In genomic region chr1:180593382-180593781, GRCh38 we compare ENCODE assay signal across 23 cellular contexts. TPM values are rescaled to one million over a fixed set of nuclear protein-coding genes. Genes with fewer than 3 reads are reported as not detected.
DNase-seq lines count a peak whose midpoint lies in the region; ATAC-seq, FAIRE-seq and TF ChIP-seq lines count a peak whose summit lies in the region.
"Had no signal": no experiment of that assay in that cellular context is flagged by ENCODE, and none has a peak within 500 bp of the region (broad histone marks: within the 10 kb centered on the region; RNA-seq: fewer than 3 reads in every experiment).

No MANE protein-coding gene starts in this region.

- WGBS in A549 (ENCODE audit: missing lambda C conversion rate), result 84% methylated on average over 3 of the region's 3 CpGs
- 45% methylated on average over 3 of the region's 3 CpGs for WGBS in K562 (ENCODE audit: insufficient coverage, low coverage, missing lambda C conversion rate)
- 54 to 57% methylated on average over 3 of the region's 3 CpGs for WGBS in heart right ventricle, 2 donors

- in situ Hi-C loops in K562 (cut with MboI), result no loop called here

- no peak overlapping the region for H3K9ac ChIP-seq in K562 (ENCODE audit: insufficient read depth in 1 of 2, low read depth in 2 of 2, low read length in 2 of 2)
- H3K9ac ChIP-seq in neural cell (ENCODE audit: low read length), result no peak overlapping the region

- H3K4me3 Mint-ChIP-seq in T-cell, result no peak overlapping the region
- H3K4me3 Mint-ChIP-seq: CD8-positive, alpha-beta memory T cell had no signal

- no peak for ATAC-seq in A549
- ATAC-seq in K562, result peak; percentile 50
- peak in 7 of 8 donors; percentile 29 to 99 (median 88) for ATAC-seq in heart right ventricle
- ATAC-seq in T-cell (replicated peaks in 1 of 4), result no peak

- H3K79me2 ChIP-seq in K562 (ENCODE audit: control insufficient read depth, insufficient read depth, low read length), result no peaks in the 10 kb centered on the region
- H3K79me2 ChIP-seq in neural cell (replicated peaks; ENCODE audit: insufficient read depth, low read length), result no peaks in the 10 kb centered on the region

- H3K9me3 ChIP-seq in A549 (peaks cover 3% of the 10 kb centered on the region; the same call in 2 of the 3 replicates), K562 (replicated peaks; ENCODE audit: control insufficient read depth, insufficient read depth, low read depth, low read length) (peaks cover under 1% of the 10 kb centered on the region; the same call in 1 of the 2 replicates), heart right ventricle (peaks cover 0 to 6% (median 0%) of the 10 kb centered on the region in 11 donors), neural cell (ENCODE audit: low read length) (no peaks in the 10 kb centered on the region)

- no peaks in the 10 kb centered on the region for H3K9me1 ChIP-seq in K562 (ENCODE audit: control insufficient read depth, insufficient read depth, low read length)

- H3K9me2 ChIP-seq in neural cell (ENCODE audit: insufficient read depth, low read length), result no peaks in the 10 kb centered on the region

- H3K27ac ChIP-seq in A549 (peak overlapping the region; percentile 6 to 40; a peak in 3 of 6 replicates), K562 (ENCODE audit: extremely low read depth, low read depth, low read length) (no peak overlapping the region), heart right ventricle (peak overlapping the region in 8 of 10 donors; percentile 3 to 57 (median 36)), neural cell (ENCODE audit: low read length) (no peak overlapping the region)
- H3K27ac ChIP-seq: C4-2B had no signal

- H3K36me3 Mint-ChIP-seq in T-cell, result no peaks in the 10 kb centered on the region
- H3K36me3 Mint-ChIP-seq: CD8-positive, alpha-beta memory T cell had no signal

- peaks cover 0 to 8% of the 10 kb centered on the region in 2 donors for H3K27me3 Mint-ChIP-seq in T-cell

- H3K4me3 ChIP-seq in A549, result no peak overlapping the region
- no peak overlapping the region for H3K4me3 ChIP-seq in K562
- H3K4me3 ChIP-seq in heart right ventricle, result no peak overlapping the region
- H3K4me3 ChIP-seq in neural cell (ENCODE audit: low read length), result no peak overlapping the region
- H3K4me3 ChIP-seq: MG63 had no signal

- POLR2A ChIA-PET in A549 (lab: Yijun Ruan, JAX) (no interaction called here), K562 (lab: Yijun Ruan, JAX) (interaction anchor here (3.4 kb wide), 1 partner anchor 17 kb away, joined by 18 read pairs; no protein-coding TSS in a partner anchor), T-cell (lab: Charles Lee) (no interaction called here)

- H3F3A ChIP-seq in neural cell (ENCODE audit: insufficient read depth, low read length, poor library complexity, severe bottlenecking), result no peaks in the 10 kb centered on the region

- H2AFZ ChIP-seq in K562 (ENCODE audit: low read depth, low read length), result peak overlapping the region; percentile 80
- peak overlapping the region; percentile 16 for H2AFZ ChIP-seq in neural cell (ENCODE audit: low read depth, low read length)

- TF ChIP-seq EP300 in A549 (IDR thresholded peaks at IDR 0.05), result no peak
- TF ChIP-seq EP300 in K562 (IDR thresholded peaks at IDR 0.05; ENCODE audit: low read length), result no peak
- no peak for TF ChIP-seq EP300 in neural cell (conservative IDR thresholded peaks at IDR 0.05; ENCODE audit: poor library complexity, severe bottlenecking)

- no peak for TF ChIP-seq CTCF in A549 (IDR thresholded peaks at IDR 0.05)
- no peak for TF ChIP-seq CTCF in K562 (IDR thresholded peaks at IDR 0.05 in 2 of 3, conservative IDR thresholded peaks at IDR 0.05 in 1 of 3; ENCODE audit: insufficient read depth in 2 of 3, low read depth in 1 of 3, low read length in 3 of 3)
- no peak for TF ChIP-seq CTCF in heart right ventricle (IDR thresholded peaks at IDR 0.05)
- no peak for TF ChIP-seq CTCF in neural cell (IDR thresholded peaks at IDR 0.05; ENCODE audit: poor library complexity, severe bottlenecking)

- H3K4me1 Mint-ChIP-seq in T-cell, result no peaks in the 10 kb centered on the region
- H3K4me1 Mint-ChIP-seq: CD8-positive, alpha-beta memory T cell had no signal

- FAIRE-seq in A549 (lab: Jason Lieb, UNC) (no peak), K562 (lab: Jason Lieb, UNC) (no peak)
- FAIRE-seq: G401.6, GM18507, H54, RCC 7860 had no signal

- intact Hi-C loops in K562 (cut with micrococcal nuclease), result no loop called here
- intact Hi-C loops in heart right ventricle (cut with DNase I), result no loop called here

- peaks cover 0 to under 1% (median 0%) of the 10 kb centered on the region in 3 donors for H3K9me3 Mint-ChIP-seq in T-cell

- no peaks in the 10 kb centered on the region for H3K36me3 ChIP-seq in K562 (ENCODE audit: control insufficient read depth, insufficient read depth, low read length)
- no peaks in the 10 kb centered on the region for H3K36me3 ChIP-seq in heart right ventricle
- no peaks in the 10 kb centered on the region for H3K36me3 ChIP-seq in neural cell (ENCODE audit: insufficient read depth, low read length)
- H3K36me3 ChIP-seq: MG63 had no signal

- H3K4me2 ChIP-seq in A549 (no peak overlapping the region), K562 (ENCODE audit: insufficient read depth, low read length) (no peak overlapping the region), neural cell (ENCODE audit: low read length) (no peak overlapping the region)

- TF ChIP-seq RAD21 in A549 (conservative IDR thresholded peaks at IDR 0.05 in 1 of 2, IDR thresholded peaks at IDR 0.05 in 1 of 2), result no peak
- TF ChIP-seq RAD21 in K562 (CRISPR knock-in tag; conservative IDR thresholded peaks at IDR 0.05 in 1 of 2, IDR thresholded peaks at IDR 0.05 in 1 of 2), result no peak
- TF ChIP-seq RAD21 in neural cell (conservative IDR thresholded peaks at IDR 0.05), result no peak

- H3K27ac Mint-ChIP-seq in T-cell, result no peak overlapping the region

- no peak for DNase-seq in A549 (ENCODE audit: low read depth in 1 of 2, low spot score in 1 of 2)
- no peak for DNase-seq in K562 (ENCODE audit: extremely low read depth in 1 of 4, low spot score in 3 of 4)
- no peak for DNase-seq in heart right ventricle
- no peak for DNase-seq in NCI-H2171 (lab: John Stamatoyannopoulos, UW)
- DNase-seq in OCI-M1 (lab: John Stamatoyannopoulos, UW), result no peak
- DNase-seq in midbrain (lab: John Stamatoyannopoulos, UW), result no peak
- DNase-seq in T-cell, result no peak
- DNase-seq: Calu3; CD8-positive, alpha-beta memory T cell; MG63; NCI-H1417; NCI-H187 treated with DMSO at 0.1 percent for 48 hours; NCI-H2107; NCI-H524 treated with DMSO at 0.1 percent for 48 hours; NCI-H82 had no signal

- BruUV-seq in K562 (replicated peaks; lab: Mats Ljungman, UMichigan), result no TSS peak

- H4K20me1 ChIP-seq in K562 (replicated peaks; ENCODE audit: control insufficient read depth, insufficient read depth, low read length), result no peaks in the 10 kb centered on the region
- no peaks in the 10 kb centered on the region for H4K20me1 ChIP-seq in neural cell (ENCODE audit: insufficient read depth)

- CTCF ChIA-PET in A549 (lab: Yijun Ruan, JAX), result interaction anchor here (1.0 kb wide), 1 partner anchor 290 kb away, joined by 3 read pairs; no protein-coding TSS in a partner anchor
- CTCF ChIA-PET in K562 (lab: Yijun Ruan, JAX; ENCODE audit: low intra/inter-chr PET ratio), result no interaction called here
- CTCF ChIA-PET in T-cell (lab: Charles Lee), result no interaction called here

- TF ChIP-seq POLR2A in A549 (IDR thresholded peaks at IDR 0.05; ENCODE audit: low read length) (no peak), K562 (conservative IDR thresholded peaks at IDR 0.05) (no peak)

- H3K4me1 ChIP-seq in A549 (peaks cover 32% of the 10 kb centered on the region), K562 (replicated peaks in 1 of 2; ENCODE audit: control insufficient read depth in 2 of 2, insufficient read depth in 2 of 2, low read length in 2 of 2) (peaks cover 4 to 16% of the 10 kb centered on the region in 2 experiments; a peak in 4 of 5 replicates), heart right ventricle (peaks cover 0 to 13% (median 0%) of the 10 kb centered on the region in 9 donors)

- no peaks in the 10 kb centered on the region for H3K27me3 ChIP-seq in K562 (ENCODE audit: control insufficient read depth in 2 of 2, insufficient read depth in 2 of 2, low read length in 2 of 2)
- no peaks in the 10 kb centered on the region for H3K27me3 ChIP-seq in heart right ventricle
- no peaks in the 10 kb centered on the region for H3K27me3 ChIP-seq in neural cell (ENCODE audit: insufficient read depth, low read depth, low read length)

RNA-seq across cellular contexts. Expression of gene OVAAL, which starts 34.6 kb away (rescaled TPM):
- polyA plus RNA-seq in A549 (2011; rRNA removed) (not detected in 2 replicates), A549 (2017; fragmentation: RNase III; extraction: RNeasy Plus Mini Kit Qiagen cat#74134 plus additional on column Dnase treatment) (0.08 to 0.12 TPM (median 0.09 TPM) in 3 replicates), K562 (2011; rRNA removed) (0.04 and 0.08 TPM in 2 replicates), K562 (2014; fragmentation: Illumina TruSeq; extraction: Trizol) (0.14 and 0.18 TPM in 2 replicates), K562 (2014; fragmentation: Nextera tagmentation; extraction: Ambion mirVana) (under 1 TPM in 1 of 2 experiments, not detected in 1; 0.04 TPM), K562 (2014; rRNA removed) (0.18 TPM in 1 of 2 replicates, not detected in the other), heart right ventricle (1 to 10 TPM; 2.3 to 7.3 TPM), neural cell (not detected in 2 replicates)
- 0.03 TPM in 1 of 2 replicates, not detected in the other for polyA plus RNA-seq in A549 (2012; cell fraction: cytosol; rRNA removed)
- 0.04 TPM in 1 of 2 replicates, not detected in the other for polyA plus RNA-seq in A549 (2012; cell fraction: nucleus; rRNA removed)
- polyA minus RNA-seq in A549 (2011; rRNA and poly(A)+ RNA removed), result not detected in 2 replicates
- total RNA-seq in K562 (2011; cell fraction: chromatin; rRNA removed; ENCODE audit: low replicate concordance), result not detected in 2 replicates
- not detected in 2 replicates for total RNA-seq in K562 (2011; cell fraction: nucleolus; rRNA removed)
- total RNA-seq in K562 (2011; cell fraction: nucleoplasm; rRNA removed), result not detected in 2 replicates
- total RNA-seq in K562 (2014; rRNA removed) (0.18 TPM in 1 of 2 replicates, not detected in the other), K562 (2014; rRNA removed; fragmentation: Illumina TruSeq; extraction: Trizol) (0.07 and 0.16 TPM in 2 replicates), K562 (2015; rRNA removed; fragmentation: Illumina TruSeq; extraction: Trizol) (not detected in 2 replicates), K562 (2021) (not detected in 2 replicates), heart right ventricle (1 to 10 TPM in 9 of 10 donors, under 1 TPM in 1; 0.27 to 5.8 (median 2.7) TPM), T-cell (not detected)
- 0.09 TPM in 1 of 2 replicates, not detected in the other for polyA plus RNA-seq in K562 (2011; cell fraction: cytosol; rRNA removed)
- polyA plus RNA-seq in K562 (2011; cell fraction: nucleus; rRNA removed), result not detected in 2 replicates
- polyA plus RNA-seq in K562 (2012), result 0.06 TPM in 1 of 2 replicates, not detected in the other
- not detected in 2 replicates for polyA minus RNA-seq in K562 (2011; rRNA and poly(A)+ RNA removed)
- polyA minus RNA-seq in K562 (2011; cell fraction: cytosol; rRNA and poly(A)+ RNA removed), result not detected in 2 replicates
- not detected in 2 replicates for polyA minus RNA-seq in K562 (2011; cell fraction: nucleus; rRNA and poly(A)+ RNA removed)
- polyA minus RNA-seq in neural cell, result not detected in 2 replicates
- total RNA-seq: A172; Calu3; CD8-positive, alpha-beta memory T cell; Daoy had no signal
- polyA plus RNA-seq: CD8-positive, alpha-beta memory T cell had no signal

RNA-seq across cellular contexts. Expression of gene XPR1, which starts 38.4 kb away (rescaled TPM):
- polyA plus RNA-seq in A549 (2011; rRNA removed) (86.1 and 105 TPM in 2 replicates), A549 (2017; fragmentation: RNase III; extraction: RNeasy Plus Mini Kit Qiagen cat#74134 plus additional on column Dnase treatment) (33.7 to 38.9 TPM (median 37.5 TPM) in 3 replicates), K562 (2011; rRNA removed) (49.8 and 66.2 TPM in 2 replicates), K562 (2014; fragmentation: Illumina TruSeq; extraction: Trizol) (38.1 and 41.2 TPM in 2 replicates), K562 (2014; fragmentation: Nextera tagmentation; extraction: Ambion mirVana) (1 to 10 TPM; 3.0 to 4.7 TPM), K562 (2014; rRNA removed) (25.8 and 27.8 TPM in 2 replicates), heart right ventricle (10 to 100 TPM; 18.3 to 20.8 TPM), neural cell (174 and 185 TPM in 2 replicates)
- 10.8 and 12.4 TPM in 2 replicates for polyA plus RNA-seq in A549 (2012; cell fraction: cytosol; rRNA removed)
- polyA plus RNA-seq in A549 (2012; cell fraction: nucleus; rRNA removed), result 5.8 and 10.4 TPM in 2 replicates
- 58.6 and 66.1 TPM in 2 replicates for polyA minus RNA-seq in A549 (2011; rRNA and poly(A)+ RNA removed)
- total RNA-seq in K562 (2011; cell fraction: chromatin; rRNA removed; ENCODE audit: low replicate concordance), result 97.5 and 111 TPM in 2 replicates
- total RNA-seq in K562 (2011; cell fraction: nucleolus; rRNA removed), result 52.4 and 62.2 TPM in 2 replicates
- 116 and 133 TPM in 2 replicates for total RNA-seq in K562 (2011; cell fraction: nucleoplasm; rRNA removed)
- total RNA-seq in K562 (2014; rRNA removed) (24.2 and 32.0 TPM in 2 replicates), K562 (2014; rRNA removed; fragmentation: Illumina TruSeq; extraction: Trizol) (39.8 and 49.1 TPM in 2 replicates), K562 (2015; rRNA removed; fragmentation: Illumina TruSeq; extraction: Trizol) (39.1 and 43.0 TPM in 2 replicates), K562 (2021) (36.9 and 38.6 TPM in 2 replicates), heart right ventricle (100 to 1,000 TPM in 4 of 10 donors, 10 to 100 TPM in 6; 28.2 to 142 (median 78.7) TPM), T-cell (10 to 100 TPM; 13.0 to 16.2 (median 14.7) TPM)
- polyA plus RNA-seq in K562 (2011; cell fraction: cytosol; rRNA removed), result 23.6 and 44.4 TPM in 2 replicates
- polyA plus RNA-seq in K562 (2011; cell fraction: nucleus; rRNA removed), result 23.0 and 26.5 TPM in 2 replicates
- 25.8 and 29.0 TPM in 2 replicates for polyA plus RNA-seq in K562 (2012)
- polyA minus RNA-seq in K562 (2011; rRNA and poly(A)+ RNA removed), result 97.0 and 108 TPM in 2 replicates
- 37.2 and 52.1 TPM in 2 replicates for polyA minus RNA-seq in K562 (2011; cell fraction: cytosol; rRNA and poly(A)+ RNA removed)
- 21.0 and 34.7 TPM in 2 replicates for polyA minus RNA-seq in K562 (2011; cell fraction: nucleus; rRNA and poly(A)+ RNA removed)
- polyA minus RNA-seq in neural cell, result 547 and 627 TPM in 2 replicates

Comparison
In these comparisons a context has a peak if more than half of its experiments do, and no peak if none do; other contexts are left out.
1. ATAC-seq: peak in K562 (single experiment) and heart right ventricle (7 of 8); none in A549 (0 of 2) and T-cell (0 of 4).
2. H3K27ac ChIP-seq: peak in A549 (2 of 2) and heart right ventricle (8 of 10); none in K562 (single experiment) and neural cell (single experiment).